ENCODE assay signal across 8 cellular contexts in the genomic region with DNA sequence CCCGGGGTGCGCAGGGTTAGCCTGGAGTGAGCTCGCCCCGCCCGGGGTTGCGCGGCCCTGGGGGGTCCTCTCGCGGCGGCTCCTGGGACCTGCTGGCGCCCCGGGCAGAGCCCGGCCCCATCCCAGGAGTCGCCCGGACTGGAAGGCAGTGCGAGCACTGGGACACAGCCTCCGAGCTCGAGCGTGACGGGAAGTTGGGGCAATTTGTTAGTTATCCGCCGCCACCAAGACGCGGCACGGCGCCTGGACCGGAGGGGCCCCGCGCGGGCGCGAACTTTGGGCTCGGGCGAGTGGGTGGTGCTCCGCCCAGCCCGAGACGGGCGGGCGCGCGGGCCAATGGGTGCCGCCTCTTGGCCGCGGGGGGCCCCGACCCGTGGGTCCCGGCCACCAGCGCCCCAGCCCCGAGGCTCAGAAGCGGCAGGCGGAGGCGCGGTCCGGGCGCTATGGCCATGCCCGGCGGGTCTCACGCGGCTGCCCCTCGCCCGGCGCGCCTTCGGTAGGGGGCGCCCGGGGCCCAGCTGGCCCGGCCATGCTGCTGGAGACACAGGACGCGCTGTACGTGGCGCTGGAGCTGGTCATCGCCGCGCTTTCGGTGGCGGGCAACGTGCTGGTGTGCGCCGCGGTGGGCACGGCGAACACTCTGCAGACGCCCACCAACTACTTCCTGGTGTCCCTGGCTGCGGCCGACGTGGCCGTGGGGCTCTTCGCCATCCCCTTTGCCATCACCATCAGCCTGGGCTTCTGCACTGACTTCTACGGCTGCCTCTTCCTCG. TPM values are rescaled to one million over a fixed set of nuclear protein-coding genes. Genes with fewer than 3 reads are reported as not detected.
DNase-seq lines count a peak whose midpoint lies in the region; ATAC-seq and TF ChIP-seq lines count a peak whose summit lies in the region.

TSS of gene ADORA2B (plus strand) at position 411 of the 773 bp plus-strand sequence. CDS start at position 530, 119 bp downstream.

- H3K36me3 ChIP-seq in iPS-18a (ENCODE audit: control insufficient read depth, low read depth, low read length), result no peaks in the 10 kb centered on the region
- H3K36me3 ChIP-seq in skeletal muscle satellite cell (ENCODE audit: insufficient read depth, low read length), result no peaks in the 10 kb centered on the region

- no peaks in the 10 kb centered on the region for H3K9me3 Mint-ChIP-seq in MCF 10A (ENCODE audit: unreplicated experiment)

- H3K4me1 Mint-ChIP-seq in T-helper 17 cell (peaks cover 13% of the 10 kb centered on the region), MCF 10A (ENCODE audit: insufficient read depth, unreplicated experiment) (peaks cover 31% of the 10 kb centered on the region)

- H3K9me3 ChIP-seq in T-helper 17 cell (ENCODE audit: control insufficient read depth, low read length, poor library complexity, severe bottlenecking) (no peaks in the 10 kb centered on the region), iPS-18a (ENCODE audit: control insufficient read depth, low read depth, low read length) (no peaks in the 10 kb centered on the region), skeletal muscle satellite cell (replicated peaks; ENCODE audit: low read length) (no peaks in the 10 kb centered on the region)

- H3K27ac Mint-ChIP-seq in T-helper 17 cell, result peak within 1 kb of the TSS; percentile 60
- peak within 1 kb of the TSS; percentile 96 for H3K27ac Mint-ChIP-seq in MCF 10A (ENCODE audit: low read depth, unreplicated experiment)

- BruUV-seq in MCF 10A (replicated peaks; lab: Mats Ljungman, UMichigan), result no TSS peak

- CTCF ChIA-PET in MCF 10A (lab: Yijun Ruan, JAX), result interaction anchor here (0.5 to 4.3 kb wide), 16 partner anchors 11 to 333 kb away, joined by 3 to 40 read pairs (median 4); partner anchors contain the start of genes TTC19 and ZSWIM7

- H3K27me3 ChIP-seq in iPS-18a (ENCODE audit: control insufficient read depth, insufficient read depth, low read length) (peaks cover 46% of the 10 kb centered on the region), skeletal muscle satellite cell (ENCODE audit: control insufficient read depth, insufficient read depth, low read length) (peaks cover 5% of the 10 kb centered on the region)

- POLR2A ChIA-PET in MCF 10A (lab: Yijun Ruan, JAX), result interaction anchor here (0.7 to 7.9 kb wide), 10 partner anchors 9 to 295 kb away, joined by 3 to 134 read pairs (median 5); partner anchors contain the start of genes TTC19 and ZSWIM7

- TF ChIP-seq CTCF in 22Rv1 (IDR thresholded peaks at IDR 0.05) (peak; percentile 91), MCF 10A (IDR thresholded peaks at IDR 0.05; ENCODE audit: unreplicated experiment) (peak; percentile 64)

- H3K4me3 ChIP-seq in Jurkat, Clone E6-1 (ENCODE audit: low read length), result peak within 1 kb of the TSS; percentile 62
- H3K4me3 ChIP-seq in iPS-18a (ENCODE audit: low read length), result peak within 1 kb of the TSS; percentile 67
- peak within 1 kb of the TSS; percentile 74 for H3K4me3 ChIP-seq in skeletal muscle satellite cell (ENCODE audit: low read length)

- H3K27ac ChIP-seq in 22Rv1, result no peak within 1 kb of the TSS
- no peak within 1 kb of the TSS for H3K27ac ChIP-seq in iPS-18a (ENCODE audit: low read length)

- H3K9ac ChIP-seq in iPS-18a (ENCODE audit: low read length) (peak within 1 kb of the TSS; percentile 41), skeletal muscle satellite cell (ENCODE audit: low read depth, low read length) (peak within 1 kb of the TSS; percentile 76)

- intact Hi-C loops in MCF 10A (cut with micrococcal nuclease), result loop anchor here (5.0 kb wide), 1 partner anchor 98 kb away; no protein-coding TSS in a partner anchor

- H3K4me1 ChIP-seq in iPS-18a (ENCODE audit: control insufficient read depth, low read depth, low read length) (peaks cover 5% of the 10 kb centered on the region), skeletal muscle satellite cell (ENCODE audit: control insufficient read depth, insufficient read depth, low read length) (peaks cover 37% of the 10 kb centered on the region)

- peak within 1 kb of the TSS; percentile 92 for H3K4me2 ChIP-seq in skeletal muscle satellite cell (ENCODE audit: low read length)

- peaks cover 11% of the 10 kb centered on the region for H3K36me3 Mint-ChIP-seq in T-helper 17 cell (ENCODE audit: low read depth)
- peaks cover 6% of the 10 kb centered on the region for H3K36me3 Mint-ChIP-seq in MCF 10A (ENCODE audit: insufficient read depth, unreplicated experiment)

- H3K27me3 Mint-ChIP-seq in T-helper 17 cell (peaks cover 40% of the 10 kb centered on the region), MCF 10A (ENCODE audit: insufficient read depth, unreplicated experiment) (no peaks in the 10 kb centered on the region)

- ATAC-seq in GM18502 (IDR thresholded peaks at IDR 0.05; ENCODE audit: poor library complexity, unreplicated experiment) (peak; percentile 71), T-helper 17 cell (peak; percentile 66)

- no peak for DNase-seq in Jurkat, Clone E6-1 (ENCODE audit: low read depth, low spot score)
- DNase-seq in T-helper 17 cell (no peak), MCF 10A (ENCODE audit: unreplicated experiment) (peak; percentile 72), NCI-H1048 (lab: John Stamatoyannopoulos, UW) (no peak)

- peak within 1 kb of the TSS; percentile 95 for H3K4me3 Mint-ChIP-seq in T-helper 17 cell
- peak within 1 kb of the TSS; percentile 69 for H3K4me3 Mint-ChIP-seq in MCF 10A (ENCODE audit: unreplicated experiment)

RNA-seq across cellular contexts. Expression of gene ADORA2B, which starts in this region (rescaled TPM):
- 11.2 TPM for polyA plus RNA-seq in Jurkat, Clone E6-1 (2012; ENCODE audit: insufficient read depth, insufficient read length)
- total RNA-seq in T-helper 17 cell, result under 1 TPM in 1 of 2 donors, not detected in 1; 0.76 TPM
- total RNA-seq in MCF 10A (2022), result 21.7 and 26.0 TPM in 2 replicates
- total RNA-seq in skeletal muscle satellite cell (2012; rRNA removed), result 15.5 and 22.9 TPM in 2 replicates

Comparison
In these comparisons a context has a peak if more than half of its experiments do, and no peak if none do; other contexts are left out.
1. RNA of gene ADORA2B (total RNA-seq): 21.7 to 26.0 TPM in MCF 10A; 0.76 TPM in T-helper 17 cell; every median in the first group is over 10 times any median in the second.
2. Peak in ATAC-seq in T-helper 17 cell; RNA of the gene not detected or under 1 TPM.
3. Peak in every context shown above with its lines, with median percentiles within 50 percentile points of each other: H3K4me3 ChIP-seq.